ENCODE assay signal across 8 cellular contexts in genomic region chr22:26679003-26679629, GRCh38. TPM values are rescaled to one million over a fixed set of nuclear protein-coding genes. Genes with fewer than 3 reads are reported as not detected.
DNase-seq lines count a peak whose midpoint lies in the region; ATAC-seq lines count a peak whose summit lies in the region.

No MANE protein-coding gene starts in this region.

- H3K27me3 ChIP-seq in Karpas-422 (ENCODE audit: low read length), result no peaks in the 10 kb centered on the region
- H3K27me3 ChIP-seq in trophoblast cell (ENCODE audit: insufficient read depth, low read length), result no peaks in the 10 kb centered on the region

- H3K4me3 ChIP-seq in Karpas-422 (ENCODE audit: low read length) (no peak overlapping the region), SK-N-MC (no peak overlapping the region), trophoblast cell (ENCODE audit: low read depth, low read length) (no peak overlapping the region)

- peaks cover 21% of the 10 kb centered on the region for H3K79me2 ChIP-seq in Karpas-422 (ENCODE audit: low read length)
- H3K79me2 ChIP-seq in trophoblast cell (ENCODE audit: control insufficient read depth, insufficient read depth, low read length, poor library complexity), result peaks cover 2% of the 10 kb centered on the region

- H2BK5ac ChIP-seq in trophoblast cell (ENCODE audit: low read depth, low read length, poor library complexity), result no peak overlapping the region

- no peak overlapping the region for H2AK5ac ChIP-seq in trophoblast cell (ENCODE audit: low read length)

- no peak overlapping the region for H3K4me3 Mint-ChIP-seq in activated naive CD4-positive, alpha-beta T cell treated with anti-CD3 and anti-CD28 coated beads for 36 hours

- H3K9ac ChIP-seq in Karpas-422 (ENCODE audit: low read length) (no peak overlapping the region), SK-N-MC (ENCODE audit: insufficient read length) (no peak overlapping the region), trophoblast cell (ENCODE audit: low read length) (no peak overlapping the region)

- no peaks in the 10 kb centered on the region for H3K9me2 ChIP-seq in Karpas-422 (replicated peaks; ENCODE audit: insufficient read depth, low read length)

- intact Hi-C loops in activated naive CD4-positive, alpha-beta T cell treated with anti-CD3 and anti-CD28 coated beads for 36 hours (cut with micrococcal nuclease), result loop anchor here (5.0 to 10.0 kb wide), 2 partner anchors 1126 to 1328 kb away; partner anchors contain the start of gene MN1

- no peak overlapping the region for H2BK12ac ChIP-seq in trophoblast cell (ENCODE audit: low read length)

- no peak overlapping the region for H4K12ac ChIP-seq in trophoblast cell (ENCODE audit: low read depth, low read length)

- H3K9me3 ChIP-seq in Karpas-422 (ENCODE audit: low read length) (no peaks in the 10 kb centered on the region), SK-N-MC (ENCODE audit: low read depth, low read length) (no peaks in the 10 kb centered on the region), trophoblast cell (ENCODE audit: insufficient read depth, low read depth, low read length) (no peaks in the 10 kb centered on the region)

- H4K20me1 ChIP-seq in Karpas-422 (ENCODE audit: insufficient read depth, low read depth, low read length), result no peaks in the 10 kb centered on the region

- CTCF ChIA-PET in activated naive CD4-positive, alpha-beta T cell treated with anti-CD3 and anti-CD28 coated beads for 36 hours (lab: Charles Lee), result interaction anchor here (0.6 to 2.6 kb wide), 15 partner anchors 12 to 1264 kb away, joined by 3 to 14 read pairs (median 3); partner anchors contain the start of genes HPS4, SRRD and TFIP11

- no peak overlapping the region for H3K14ac ChIP-seq in trophoblast cell (ENCODE audit: low read length)

- no peak overlapping the region for H3K18ac ChIP-seq in trophoblast cell (ENCODE audit: low read length)

- no peaks in the 10 kb centered on the region for H3K27me3 Mint-ChIP-seq in activated naive CD4-positive, alpha-beta T cell treated with anti-CD3 and anti-CD28 coated beads for 36 hours (ENCODE audit: low read depth)

- peaks cover 12% of the 10 kb centered on the region for H3K4me1 ChIP-seq in Karpas-422 (ENCODE audit: low read length)
- peaks cover 10 to 13% of the 10 kb centered on the region in 2 experiments for H3K4me1 ChIP-seq in trophoblast cell (ENCODE audit: control insufficient read depth in 1 of 2, insufficient read depth in 2 of 2, low read length in 2 of 2)

- no peak overlapping the region for H3K4ac ChIP-seq in trophoblast cell (ENCODE audit: low read depth, low read length)

- no peak overlapping the region for H3K4me2 ChIP-seq in Karpas-422 (ENCODE audit: low read depth, low read length, poor library complexity, severe bottlenecking)
- no peak overlapping the region for H3K4me2 ChIP-seq in trophoblast cell (ENCODE audit: low read length)

- no peak overlapping the region for H4K8ac ChIP-seq in trophoblast cell (ENCODE audit: low read depth, low read length)

- H3K36me3 ChIP-seq in Karpas-422 (ENCODE audit: insufficient read depth, low read length), result no peaks in the 10 kb centered on the region
- H3K36me3 ChIP-seq in SK-N-MC (ENCODE audit: insufficient read depth, low read length), result peaks cover 12% of the 10 kb centered on the region
- no peaks in the 10 kb centered on the region for H3K36me3 ChIP-seq in trophoblast cell (ENCODE audit: control insufficient read depth in 1 of 2, insufficient read depth in 2 of 2, low read length in 2 of 2)

- WGBS in trophoblast cell (ENCODE audit: extremely low coverage, insufficient coverage, insufficient read length), result no CpG with 5 or more reads among the region's 9 CpGs

- H3K4me1 Mint-ChIP-seq in activated naive CD4-positive, alpha-beta T cell treated with anti-CD3 and anti-CD28 coated beads for 36 hours (ENCODE audit: low read depth), result peaks cover 58% of the 10 kb centered on the region

- H3K79me1 ChIP-seq in trophoblast cell (ENCODE audit: low read length), result peaks cover 9% of the 10 kb centered on the region

- H3K27ac Mint-ChIP-seq in activated naive CD4-positive, alpha-beta T cell treated with anti-CD3 and anti-CD28 coated beads for 36 hours, result no peak overlapping the region

- no peak overlapping the region for H2BK120ac ChIP-seq in trophoblast cell (ENCODE audit: insufficient read depth, low read length, poor library complexity)

- H3K9me3 Mint-ChIP-seq in activated naive CD4-positive, alpha-beta T cell treated with anti-CD3 and anti-CD28 coated beads for 36 hours, result no peaks in the 10 kb centered on the region

- no peak overlapping the region for H3K23ac ChIP-seq in trophoblast cell (ENCODE audit: low read length)

- H2AFZ ChIP-seq in Karpas-422 (ENCODE audit: low read length) (no peak overlapping the region), trophoblast cell (ENCODE audit: insufficient read depth, low read length, poor library complexity) (no peak overlapping the region)

- H3K27ac ChIP-seq in Karpas-422 (ENCODE audit: low read length) (no peak overlapping the region), SK-N-MC (no peak overlapping the region), trophoblast cell (ENCODE audit: low read depth, low read length) (no peak overlapping the region)

- no peak overlapping the region for H4K91ac ChIP-seq in trophoblast cell (ENCODE audit: low read depth, low read length)

- ATAC-seq in GM21381 (IDR thresholded peaks at IDR 0.05; ENCODE audit: unreplicated experiment), result no peak

- DNase-seq in ELR (ENCODE audit: low read depth), result peak; percentile 77
- peak; percentile 90 for DNase-seq in Karpas-422
- DNase-seq in SK-N-MC (ENCODE audit: low read depth, low spot score), result peak; percentile 45
- DNase-seq in activated naive CD4-positive, alpha-beta T cell treated with anti-CD3 and anti-CD28 coated beads for 36 hours, result peak; percentile 87
- DNase-seq in glomerular endothelial cell (ENCODE audit: extremely low read depth, low read depth, low spot score), result peak; percentile 62
- DNase-seq in trophoblast cell, result peak; percentile 63 to 80
- no peak for DNase-seq in NCI-H774 (lab: John Stamatoyannopoulos, UW)

- peaks cover 40% of the 10 kb centered on the region for H3K36me3 Mint-ChIP-seq in activated naive CD4-positive, alpha-beta T cell treated with anti-CD3 and anti-CD28 coated beads for 36 hours (ENCODE audit: low read depth)

RNA-seq across cellular contexts. Expression of gene MIAT, which starts 21.7 kb away (rescaled TPM):
- total RNA-seq in Karpas-422 (2014; rRNA removed; shearing (Covaris generic); ENCODE audit: low replicate concordance), result 1.5 and 2.6 TPM in 2 replicates
- total RNA-seq in activated naive CD4-positive, alpha-beta T cell treated with anti-CD3 and anti-CD28 coated beads for 36 hours, result 10 to 100 TPM; 51.8 to 51.9 TPM
- 0.10 and 0.29 TPM in 2 replicates for total RNA-seq in glomerular endothelial cell
- polyA plus RNA-seq in trophoblast cell (2013), result 0.07 and 0.11 TPM in 2 replicates

RNA-seq across cellular contexts. Expression of gene CRYBA4, which starts 57.4 kb away (rescaled TPM):
- total RNA-seq in Karpas-422 (2014; rRNA removed; shearing (Covaris generic); ENCODE audit: low replicate concordance), result not detected in 2 replicates
- not detected for total RNA-seq in activated naive CD4-positive, alpha-beta T cell treated with anti-CD3 and anti-CD28 coated beads for 36 hours
- not detected in 2 replicates for total RNA-seq in glomerular endothelial cell
- polyA plus RNA-seq in trophoblast cell (2013), result not detected in 2 replicates

Comparison
In these comparisons a context has a peak if more than half of its experiments do, and no peak if none do; other contexts are left out.
1. RNA of gene MIAT, which starts 21.7 kb away (total RNA-seq): 51.8 to 51.9 TPM in activated naive CD4-positive, alpha-beta T cell treated with anti-CD3 and anti-CD28 coated beads for 36 hours; 1.5 to 2.6 TPM in Karpas-422 and 0.10 to 0.29 TPM in glomerular endothelial cell; every median in the first group is over 10 times any median in the second.